ENCODE assay signal across 20 cellular contexts in the genomic region with DNA sequence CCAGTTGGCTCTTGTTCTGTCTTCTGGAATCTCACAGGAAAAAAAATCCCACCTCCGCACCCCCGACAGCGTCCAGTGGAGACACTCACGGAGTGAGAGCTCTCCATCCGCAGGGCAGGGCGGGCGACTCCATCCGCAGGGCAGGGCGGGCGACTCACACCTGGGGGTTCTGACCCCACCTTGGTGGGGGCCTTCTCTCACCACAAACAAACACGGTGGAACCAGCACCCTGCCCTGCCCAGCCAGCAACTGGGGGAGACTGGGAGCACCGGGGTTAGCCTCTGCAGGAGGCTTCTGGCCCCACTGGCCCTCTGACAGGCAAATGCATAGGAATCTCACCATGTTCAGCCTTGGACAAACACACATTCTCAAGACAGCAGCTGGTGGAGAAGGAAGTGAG.
"Had no signal": no experiment of that assay in that cellular context is flagged by ENCODE, and none has a peak within 500 bp of the region (broad histone marks: within the 10 kb centered on the region; RNA-seq: fewer than 3 reads in every experiment).

No MANE protein-coding gene starts in this region.

- H3K4me1 ChIP-seq: heart right ventricle, lower lobe of right lung, spleen had no signal

- H3K27ac ChIP-seq: coronary artery, heart right ventricle, lower lobe of right lung, spleen, thoracic aorta had no signal

- H3K4me1 Mint-ChIP-seq: activated CD4-positive, alpha-beta T cell treated with anti-CD3 and anti-CD28 coated beads, Interleukin-2, amount 10 ng/mL, durations not matched to agents 24 days and 14 days; central memory CD8-positive, alpha-beta T cell; neural crest cell; T-helper 17 cell had no signal

- H3K36me3 ChIP-seq: heart right ventricle, lower lobe of right lung, spleen, thoracic aorta had no signal

- H3K9me3 Mint-ChIP-seq: activated CD4-positive, alpha-beta T cell treated with anti-CD3 and anti-CD28 coated beads, Interleukin-2, amount 10 ng/mL, durations not matched to agents 24 days and 14 days; activated naive CD4-positive, alpha-beta T cell treated with anti-CD3 and anti-CD28 coated beads, Interleukin-2, amount 50 U/mL, for 72 hours; central memory CD8-positive, alpha-beta T cell; neural crest cell; type B pancreatic cell had no signal

- H3K4me3 Mint-ChIP-seq: activated CD4-positive, alpha-beta T cell treated with anti-CD3 and anti-CD28 coated beads, Interleukin-2, amount 10 ng/mL, durations not matched to agents 24 days and 14 days; activated CD8-positive, alpha-beta T cell treated with anti-CD3 and anti-CD28 coated beads, Interleukin-2, amount 10 ng/mL, durations not matched to agents 7 days and 5 days; central memory CD8-positive, alpha-beta T cell; neural crest cell; T-helper 17 cell; type B pancreatic cell had no signal

- H3K9me3 ChIP-seq: heart right ventricle, lower lobe of right lung, mucosa of descending colon, spleen, thoracic aorta had no signal

- H3K4me3 ChIP-seq: coronary artery, heart right ventricle, lower lobe of right lung, mucosa of descending colon, spleen, thoracic aorta had no signal

- H3K36me3 Mint-ChIP-seq: activated naive CD4-positive, alpha-beta T cell treated with anti-CD3 and anti-CD28 coated beads, Interleukin-2, amount 50 U/mL, for 72 hours; type B pancreatic cell had no signal

- ATAC-seq: activated CD8-positive, alpha-beta T cell treated with anti-CD3 and anti-CD28 coated beads, Interleukin-2, amount 10 ng/mL, durations not matched to agents 7 days and 5 days; activated naive CD4-positive, alpha-beta T cell treated with anti-CD3 and anti-CD28 coated beads, Interleukin-2, amount 50 U/mL, for 72 hours; lower lobe of right lung; mucosa of descending colon; T-helper 17 cell had no signal

- H3K27ac Mint-ChIP-seq: activated CD4-positive, alpha-beta T cell treated with anti-CD3 and anti-CD28 coated beads, Interleukin-2, amount 10 ng/mL, durations not matched to agents 24 days and 14 days; activated CD8-positive, alpha-beta T cell treated with anti-CD3 and anti-CD28 coated beads, Interleukin-2, amount 10 ng/mL, durations not matched to agents 7 days and 5 days; activated naive CD4-positive, alpha-beta T cell treated with anti-CD3 and anti-CD28 coated beads, Interleukin-2, amount 50 U/mL, for 72 hours; T-helper 17 cell; type B pancreatic cell had no signal

- FAIRE-seq: astrocyte, keratinocyte had no signal

- DNase-seq: activated CD4-positive, alpha-beta T cell treated with anti-CD3 and anti-CD28 coated beads, Interleukin-2, amount 10 ng/mL, durations not matched to agents 24 days and 14 days; activated CD8-positive, alpha-beta T cell treated with anti-CD3 and anti-CD28 coated beads, Interleukin-2, amount 10 ng/mL, durations not matched to agents 7 days and 5 days; activated gamma-delta T cell; activated T-cell treated with anti-CD3 and anti-CD28 coated beads, Interleukin-2, amount 50 U/mL, for 48 hours; heart right ventricle; mesendoderm; stimulated activated CD4-positive, alpha-beta T cell treated with anti-CD3 and anti-CD28 coated beads, Interleukin-4, amount 100 ng/mL, for 1 hour; stimulated activated naive CD4-positive, alpha-beta T cell had no signal
